Comparison of ENCODE assay signal across 8 cellular contexts in genomic region chr7:155166673-155167370, GRCh38.
A peak's percentile ranks its signal among the peaks of the same experiment; 100 is the strongest.
DNase-seq lines count a peak whose midpoint lies in the region; ATAC-seq, FAIRE-seq and TF ChIP-seq lines count a peak whose summit lies in the region.

No MANE protein-coding gene starts in this region.

- no peaks in the 10 kb centered on the region for H4K20me1 ChIP-seq in GM12878 (ENCODE audit: control insufficient read depth, insufficient read depth)

- no peak overlapping the region for H3K9ac ChIP-seq in GM12878 (ENCODE audit: control insufficient read depth, insufficient read depth, low read length)

- SMC1A ChIA-PET in GM12878 (lab: Charles Lee; ENCODE audit: uncharacterized antibody, unreplicated experiment): no interaction called here

- no peak for TF ChIP-seq POLR2A in GM12878 (IDR thresholded peaks at IDR 0.05; ENCODE audit: low read depth, low read length)

- TF ChIP-seq CTCF in GM12878 (IDR thresholded peaks at IDR 0.05 in 2 of 3, conservative IDR thresholded peaks at IDR 0.05 in 1 of 3; ENCODE audit: control insufficient read depth in 2 of 3, extremely low read depth in 1 of 3, insufficient read depth in 1 of 3, low read depth in 3 of 3, low read length in 3 of 3) (no peak), pancreas (IDR thresholded peaks at IDR 0.05) (no peak)

- DNase-seq in LHCN-M2 (ENCODE audit: low read depth): peak; percentile 97
- no peak for DNase-seq in GM12878 (ENCODE audit: low read depth, low spot score)
- no peak for DNase-seq in pancreas
- no peak for DNase-seq in stimulated activated CD4-positive, alpha-beta T cell treated with anti-CD3 and anti-CD28 coated beads, Interleukin-12 subunit alpha, Interleukin-12 subunit beta, amount 100 ng/mL, for 4 hours
- DNase-seq in NCI-H345 (lab: John Stamatoyannopoulos, UW): no peak

- no TSS peak for BruUV-seq in GM12878 (replicated peaks; lab: Mats Ljungman, UMichigan)

- intact Hi-C loops in GM12878 (cut with micrococcal nuclease; ENCODE audit: unreplicated experiment) (no loop called here), pancreas (cut with DNase I) (no loop called here)

- no peak for TF ChIP-seq EP300 in GM12878 (IDR thresholded peaks at IDR 0.05; ENCODE audit: borderline replicate concordance in 1 of 2, control insufficient read depth in 1 of 2, low read depth in 2 of 2, low read length in 2 of 2)

- POLR2A ChIA-PET in GM12878 (lab: Charles Lee): no interaction called here

- no peak for TF ChIP-seq RAD21 in GM12878 (IDR thresholded peaks at IDR 0.05; ENCODE audit: insufficient read depth, low read depth, low read length)

- RAD21 ChIA-PET in GM12878 (lab: Charles Lee; ENCODE audit: unreplicated experiment): no interaction called here

- no peaks in the 10 kb centered on the region for H3K79me2 ChIP-seq in GM12878 (ENCODE audit: control insufficient read depth, insufficient read depth, low read length)

- FAIRE-seq in GM12878 (lab: Jason Lieb, UNC): no peak
- FAIRE-seq in pancreas (lab: Jason Lieb, UNC): no peak

- H3K27me3 ChIP-seq in GM12878 (replicated peaks in 1 of 2; ENCODE audit: control insufficient read depth in 2 of 2, insufficient read depth in 2 of 2, low read length in 1 of 2) (peaks cover 0 to 2% of the 10 kb centered on the region in 2 experiments; a peak in 1 of 4 replicates), pancreas (no peaks in the 10 kb centered on the region)

- no peak overlapping the region for H3K4me2 ChIP-seq in GM12878 (ENCODE audit: control insufficient read depth, insufficient read depth)

- H3K4me1 ChIP-seq in GM12878 (ENCODE audit: control insufficient read depth, insufficient read depth, low read length) (no peaks in the 10 kb centered on the region), pancreas (peaks cover 0 to 7% (median 0%) of the 10 kb centered on the region in 3 donors)

- peak; percentile 97 for ATAC-seq in GM18520 (IDR thresholded peaks at IDR 0.05; ENCODE audit: unreplicated experiment)
- peak; percentile 76 for ATAC-seq in GM12878
- ATAC-seq in pancreas: peak in 3 of 4 donors; percentile 21 to 55 (median 36)
- no peak for ATAC-seq in GM21390 (IDR thresholded peaks at IDR 0.05; ENCODE audit: unreplicated experiment)
- no peak for ATAC-seq in GM21786 (IDR thresholded peaks at IDR 0.05; ENCODE audit: unreplicated experiment)

- H3K9me3 ChIP-seq in GM12878 (replicated peaks; ENCODE audit: control insufficient read depth, insufficient read depth, low read length) (no peaks in the 10 kb centered on the region), pancreas (no peaks in the 10 kb centered on the region)

- H3K27ac ChIP-seq in GM12878 (ENCODE audit: control insufficient read depth, insufficient read depth): no peak overlapping the region
- H3K27ac ChIP-seq in pancreas: no peak overlapping the region

- no peak overlapping the region for H2AFZ ChIP-seq in GM12878 (ENCODE audit: control insufficient read depth, low read depth, low read length)

- 49% methylated on average over 28 of the region's 28 CpGs for WGBS in GM12878 (ENCODE audit: insufficient coverage, insufficient replicate concordance, low lambda C conversion rate, missing lambda C conversion rate)
- 75 to 88% methylated on average over 28 of the region's 28 CpGs for WGBS in pancreas, 2 donors

- H3K36me3 ChIP-seq in GM12878 (ENCODE audit: control insufficient read depth in 2 of 2, insufficient read depth in 2 of 2, low read length in 1 of 2): no peaks in the 10 kb centered on the region
- H3K36me3 ChIP-seq in pancreas: no peaks in the 10 kb centered on the region

- in situ Hi-C loops in GM12878 (cut with MboI): no loop called here

- H3K4me3 ChIP-seq in GM12878: no peak overlapping the region
- H3K4me3 ChIP-seq in pancreas: no peak overlapping the region

- CTCF ChIA-PET in GM12878 (lab: Yijun Ruan, JAX): no interaction called here

TF ChIP-seq in GM12878, 131 proteins besides CTCF, POLR2A, EP300 and RAD21:
- peak; percentile 8; the same call in 1 of the 2 replicates for TF ChIP-seq TCF12 (IDR thresholded peaks at IDR 0.05; ENCODE audit: low read depth, low read length)
- peak; percentile 76; the same call in 1 of the 2 replicates for TF ChIP-seq PAX5 (IDR thresholded peaks at IDR 0.05; ENCODE audit: borderline replicate concordance, low read depth, low read length)
- no peak for TF ChIP-seq SPI1 (IDR thresholded peaks at IDR 0.05; ENCODE audit: borderline replicate concordance, insufficient read depth, low read depth, low read length)

Comparison
In these comparisons a context has a peak if more than half of its experiments do, and no peak if none do; other contexts are left out.
1. ATAC-seq: peak in GM18520 (single experiment), GM12878 (single experiment) and pancreas (3 of 4); none in GM21390 (single experiment) and GM21786 (single experiment).